7 cellular contexts compared by ENCODE assay signal in genomic region chr19:3096267-3096901, GRCh38. TPM values are rescaled to one million over a fixed set of nuclear protein-coding genes. Genes with fewer than 3 reads are reported as not detected.
DNase-seq lines count a peak whose midpoint lies in the region; ATAC-seq, FAIRE-seq and TF ChIP-seq lines count a peak whose summit lies in the region.

No MANE protein-coding gene starts in this region.

- peaks cover 27% of the 10 kb centered on the region for H3K4me1 Mint-ChIP-seq in HFFc6 (ENCODE audit: low read depth)

- H4K20me1 ChIP-seq in HepG2 (ENCODE audit: insufficient read depth, low read length), result peaks cover 24% of the 10 kb centered on the region

- no peak overlapping the region for H2AFZ ChIP-seq in HepG2 (ENCODE audit: low read length)

- H3K36me3 ChIP-seq in HepG2 (replicated peaks in 1 of 2; ENCODE audit: control insufficient read depth in 1 of 2, insufficient read depth in 2 of 2, low read length in 2 of 2) (no peaks in the 10 kb centered on the region), stomach (no peaks in the 10 kb centered on the region)

- H3K9me3 Mint-ChIP-seq in HFFc6, result no peaks in the 10 kb centered on the region

- ATAC-seq in HepG2, result peak; percentile 10
- ATAC-seq in GM18868 (IDR thresholded peaks at IDR 0.05; ENCODE audit: unreplicated experiment), result no peak

- peak overlapping the region; percentile 93 for H3K27ac ChIP-seq in HepG2 (ENCODE audit: extremely low read length, insufficient read depth, low read length)
- H3K27ac ChIP-seq in stomach, result peak overlapping the region in 4 of 5 donors; percentile 83 to 90 (median 87)

- H3K9me3 ChIP-seq in HepG2 (ENCODE audit: low read length) (no peaks in the 10 kb centered on the region), stomach (no peaks in the 10 kb centered on the region)

- TF ChIP-seq POLR2A in HepG2 (IDR thresholded peaks at IDR 0.05; ENCODE audit: insufficient read depth in 1 of 2, low read depth in 2 of 2, low read length in 2 of 2), result no peak
- TF ChIP-seq POLR2A in stomach (IDR thresholded peaks at IDR 0.05), result no peak

- TF ChIP-seq RAD21 in HepG2 (CRISPR knock-in tag; IDR thresholded peaks at IDR 0.05), result no peak

- in situ Hi-C loops in astrocyte of the spinal cord (cut with HindIII; ENCODE audit: low sequenced_read_pairs), result no loop called here
- in situ Hi-C loops in HepG2 (cut with HindIII; ENCODE audit: extremely low pct_ligation_motif_present, low pct_unique_long_range_greater_than_20kb), result no loop called here

- no peaks in the 10 kb centered on the region for H3K27me3 ChIP-seq in HepG2 (ENCODE audit: control insufficient read depth in 1 of 2, insufficient read depth in 2 of 2, low read length in 2 of 2)
- H3K27me3 ChIP-seq in stomach, result peaks cover 0 to 33% (median 0%) of the 10 kb centered on the region in 3 donors

- H3K36me3 Mint-ChIP-seq in HFFc6 (ENCODE audit: low read depth), result no peaks in the 10 kb centered on the region

- peak overlapping the region; percentile 97 for H3K4me2 ChIP-seq in HepG2 (ENCODE audit: low read depth, low read length)

- TF ChIP-seq EP300 in HepG2 (IDR thresholded peaks at IDR 0.05; ENCODE audit: low read depth in 2 of 2, low read length in 2 of 2) (peak in 1 of 2 experiments; percentile 39; a peak in 1 of 4 replicates), HepG2 (CRISPR knock-in tag; IDR thresholded peaks at IDR 0.05; ENCODE audit: borderline replicate concordance) (no peak), stomach (IDR thresholded peaks at IDR 0.05) (no peak)

- peak overlapping the region; percentile 77 for H3K4me3 ChIP-seq in astrocyte of the spinal cord (ENCODE audit: low read depth, low read length)
- peak overlapping the region; percentile 64 to 97 (median 94) for H3K4me3 ChIP-seq in HepG2 (replicated peaks in 1 of 3; ENCODE audit: insufficient read depth in 1 of 3, low read depth in 2 of 3, low read length in 3 of 3)
- peak overlapping the region; percentile 74 to 98 (median 93) for H3K4me3 ChIP-seq in stomach

- DNase-seq in HFFc6 (no peak), astrocyte of the spinal cord (ENCODE audit: low read depth, low spot score) (no peak), HepG2 (ENCODE audit: low spot score) (no peak), stomach (no peak), NOMO-1 treated with DMSO at 0.1 percent for 48 hours (lab: John Stamatoyannopoulos, UW; ENCODE audit: unreplicated experiment) (no peak), HT-29 (ENCODE audit: low spot score) (no peak)

- peak overlapping the region; percentile 95 for H3K4me3 Mint-ChIP-seq in HFFc6

- intact Hi-C loops in HepG2 (cut with micrococcal nuclease; ENCODE audit: unreplicated experiment), result no loop called here
- intact Hi-C loops in stomach (cut with DNase I; ENCODE audit: low total_unique reads), result no loop called here

- peaks cover 65% of the 10 kb centered on the region for H3K79me2 ChIP-seq in HepG2 (ENCODE audit: insufficient read depth, low read length)

- TF ChIP-seq CTCF in HFFc6 (IDR thresholded peaks at IDR 0.05) (no peak), astrocyte of the spinal cord (IDR thresholded peaks at IDR 0.05; ENCODE audit: low read depth, low read length) (no peak), HepG2 (CRISPR knock-in tag; IDR thresholded peaks at IDR 0.05) (no peak; the same call in 1 of the 2 replicates), stomach (IDR thresholded peaks at IDR 0.05) (no peak)

- peak overlapping the region; percentile 94 for H3K9ac ChIP-seq in HepG2 (ENCODE audit: insufficient read depth, low read depth, low read length)

- no peak for FAIRE-seq in HepG2 (lab: Jason Lieb, UNC)

- POLR2A ChIA-PET in HepG2 (lab: Yijun Ruan, JAX), result interaction anchor here (0.7 to 2.2 kb wide), 15 partner anchors 8 to 229 kb away, joined by 3 to 19 read pairs (median 4); partner anchors contain the start of genes NCLN and ZNF556

- peak overlapping the region; percentile 21; the same call in 1 of the 2 replicates for H3K27ac Mint-ChIP-seq in HFFc6

- 1% methylated on average over 14 of the region's 25 CpGs for WGBS in HepG2 (ENCODE audit: low lambda C conversion rate)
- WGBS in stomach, 5 donors, result 23 to 43% (median 35%) methylated on average over 18 to 25 of the region's 25 CpGs

- H3K4me1 ChIP-seq in HepG2 (ENCODE audit: insufficient read depth, low read length) (peaks cover 23% of the 10 kb centered on the region), stomach (peaks cover 52 to 70% (median 67%) of the 10 kb centered on the region in 4 donors)

- BruUV-seq in HepG2 (replicated peaks; lab: Mats Ljungman, UMichigan), result TSS peak; percentile 68

- no peaks in the 10 kb centered on the region for H3K27me3 Mint-ChIP-seq in HFFc6 (ENCODE audit: insufficient read depth)

- CTCF ChIA-PET in HepG2 (lab: Yijun Ruan, JAX; ENCODE audit: low intra/inter-chr PET ratio, low total read pairs), result no interaction called here

RNA-seq across cellular contexts. Expression of gene GNA11, which starts 2.2 kb away (rescaled TPM):
- 10 to 100 TPM; 72.0 to 86.0 (median 77.6) TPM for total RNA-seq in HFFc6 (2021; fragmentation: NEBNext Ultra II Directional; extraction: Animal tissue kit (Norgen Biotek cat#: 25700))
- total RNA-seq in HepG2 (2016; rRNA removed; fragmentation: Illumina TruSeq; extraction: Trizol), result 18.8 and 26.8 TPM in 2 replicates
- 4.5 and 5.5 TPM in 2 replicates for total RNA-seq in HepG2 (2016; cell fraction: cytosol; rRNA removed; fragmentation: Illumina TruSeq; extraction: Trizol; ENCODE audit: low read depth)
- total RNA-seq in HepG2 (2016; cell fraction: insoluble cytoplasmic fraction; rRNA removed; fragmentation: Illumina TruSeq; extraction: Trizol), result 16.2 and 28.2 TPM in 2 replicates
- 20.2 and 20.3 TPM in 2 replicates for total RNA-seq in HepG2 (2016; cell fraction: membrane; rRNA removed; fragmentation: Illumina TruSeq; extraction: Trizol)
- 13.2 and 15.8 TPM in 2 replicates for total RNA-seq in HepG2 (2016; cell fraction: nucleus; rRNA removed; fragmentation: Illumina TruSeq; extraction: Trizol)
- polyA plus RNA-seq in HepG2 (2011; rRNA removed), result 16.0 and 16.8 TPM in 2 replicates
- polyA plus RNA-seq in HepG2 (2011; cell fraction: cytosol; rRNA removed), result 18.0 and 19.4 TPM in 2 replicates
- polyA plus RNA-seq in HepG2 (2011; cell fraction: nucleus; rRNA removed), result 24.5 and 30.8 TPM in 2 replicates
- 21.5 and 25.5 TPM in 2 replicates for polyA plus RNA-seq in HepG2 (2012)
- 4.2 and 4.6 TPM in 2 replicates for polyA plus RNA-seq in HepG2 (2016; cell fraction: cytosol; fragmentation: Illumina TruSeq; extraction: Trizol; ENCODE audit: low read depth)
- polyA plus RNA-seq in HepG2 (2016; cell fraction: insoluble cytoplasmic fraction; fragmentation: Illumina TruSeq; extraction: Trizol; ENCODE audit: low read depth), result 25.9 and 33.9 TPM in 2 replicates
- polyA plus RNA-seq in HepG2 (2016; cell fraction: membrane; fragmentation: Illumina TruSeq; extraction: Trizol; ENCODE audit: low read depth), result 14.1 and 15.9 TPM in 2 replicates
- polyA plus RNA-seq in HepG2 (2016; cell fraction: nucleus; fragmentation: Illumina TruSeq; extraction: Trizol; ENCODE audit: insufficient read depth, low read depth), result 31.1 and 31.9 TPM in 2 replicates
- 36.6 and 52.6 TPM in 2 replicates for polyA minus RNA-seq in HepG2 (2011; rRNA and poly(A)+ RNA removed; ENCODE audit: low replicate concordance)
- polyA minus RNA-seq in HepG2 (2011; cell fraction: cytosol; rRNA and poly(A)+ RNA removed), result 10.8 and 16.8 TPM in 2 replicates
- 6.7 and 7.1 TPM in 2 replicates for polyA minus RNA-seq in HepG2 (2011; cell fraction: nucleus; rRNA and poly(A)+ RNA removed)
- total RNA-seq in stomach, result 100 to 1,000 TPM in 1 of 5 donors, 10 to 100 TPM in 4; 40.6 to 204 (median 63.4) TPM
- polyA plus RNA-seq in stomach, result 10 to 100 TPM; 18.9 to 31.3 (median 25.5) TPM
- 54.1 and 68.2 TPM in 2 replicates for total RNA-seq in HT-29 (2014; rRNA removed; shearing (Covaris generic))

RNA-seq across cellular contexts. Expression of gene TLE5, which starts 34.1 kb away (rescaled TPM):
- 100 to 1,000 TPM; 332 to 383 (median 356) TPM for total RNA-seq in HFFc6 (2021; fragmentation: NEBNext Ultra II Directional; extraction: Animal tissue kit (Norgen Biotek cat#: 25700))
- total RNA-seq in HepG2 (2016; rRNA removed; fragmentation: Illumina TruSeq; extraction: Trizol) (51.6 and 62.8 TPM in 2 replicates), stomach (100 to 1,000 TPM; 126 to 386 (median 264) TPM)
- total RNA-seq in HepG2 (2016; cell fraction: cytosol; rRNA removed; fragmentation: Illumina TruSeq; extraction: Trizol; ENCODE audit: low read depth), result 148 and 187 TPM in 2 replicates
- total RNA-seq in HepG2 (2016; cell fraction: insoluble cytoplasmic fraction; rRNA removed; fragmentation: Illumina TruSeq; extraction: Trizol), result 41.9 and 63.2 TPM in 2 replicates
- total RNA-seq in HepG2 (2016; cell fraction: membrane; rRNA removed; fragmentation: Illumina TruSeq; extraction: Trizol), result 155 and 189 TPM in 2 replicates
- total RNA-seq in HepG2 (2016; cell fraction: nucleus; rRNA removed; fragmentation: Illumina TruSeq; extraction: Trizol), result 29.0 and 32.6 TPM in 2 replicates
- polyA plus RNA-seq in HepG2 (2011; rRNA removed) (189 and 246 TPM in 2 replicates), stomach (100 to 1,000 TPM; 470 to 688 (median 669) TPM)
- polyA plus RNA-seq in HepG2 (2011; cell fraction: cytosol; rRNA removed), result 170 and 253 TPM in 2 replicates
- polyA plus RNA-seq in HepG2 (2011; cell fraction: nucleus; rRNA removed), result 312 and 359 TPM in 2 replicates
- 157 and 182 TPM in 2 replicates for polyA plus RNA-seq in HepG2 (2012)
- polyA plus RNA-seq in HepG2 (2016; cell fraction: cytosol; fragmentation: Illumina TruSeq; extraction: Trizol; ENCODE audit: low read depth), result 365 and 380 TPM in 2 replicates
- polyA plus RNA-seq in HepG2 (2016; cell fraction: insoluble cytoplasmic fraction; fragmentation: Illumina TruSeq; extraction: Trizol; ENCODE audit: low read depth), result 90.9 and 108 TPM in 2 replicates
- 308 and 330 TPM in 2 replicates for polyA plus RNA-seq in HepG2 (2016; cell fraction: membrane; fragmentation: Illumina TruSeq; extraction: Trizol; ENCODE audit: low read depth)
- 105 and 117 TPM in 2 replicates for polyA plus RNA-seq in HepG2 (2016; cell fraction: nucleus; fragmentation: Illumina TruSeq; extraction: Trizol; ENCODE audit: insufficient read depth, low read depth)
- 213 and 462 TPM in 2 replicates for polyA minus RNA-seq in HepG2 (2011; rRNA and poly(A)+ RNA removed; ENCODE audit: low replicate concordance)
- 159 and 180 TPM in 2 replicates for polyA minus RNA-seq in HepG2 (2011; cell fraction: cytosol; rRNA and poly(A)+ RNA removed)
- 36.2 and 46.2 TPM in 2 replicates for polyA minus RNA-seq in HepG2 (2011; cell fraction: nucleus; rRNA and poly(A)+ RNA removed)
- total RNA-seq in HT-29 (2014; rRNA removed; shearing (Covaris generic)), result 356 and 359 TPM in 2 replicates

RNA-seq across cellular contexts. Expression of gene GNA15, which starts 39.4 kb away (rescaled TPM):
- total RNA-seq in HFFc6 (2021; fragmentation: NEBNext Ultra II Directional; extraction: Animal tissue kit (Norgen Biotek cat#: 25700)), result not detected
- total RNA-seq in HepG2 (2016; rRNA removed; fragmentation: Illumina TruSeq; extraction: Trizol), result not detected in 2 replicates
- total RNA-seq in HepG2 (2016; cell fraction: cytosol; rRNA removed; fragmentation: Illumina TruSeq; extraction: Trizol; ENCODE audit: low read depth), result not detected in 2 replicates
- not detected in 2 replicates for total RNA-seq in HepG2 (2016; cell fraction: insoluble cytoplasmic fraction; rRNA removed; fragmentation: Illumina TruSeq; extraction: Trizol)
- not detected in 2 replicates for total RNA-seq in HepG2 (2016; cell fraction: membrane; rRNA removed; fragmentation: Illumina TruSeq; extraction: Trizol)
- total RNA-seq in HepG2 (2016; cell fraction: nucleus; rRNA removed; fragmentation: Illumina TruSeq; extraction: Trizol), result not detected in 2 replicates
- polyA plus RNA-seq in HepG2 (2011; rRNA removed), result not detected in 2 replicates
- 0.04 TPM in 1 of 2 replicates, not detected in the other for polyA plus RNA-seq in HepG2 (2011; cell fraction: cytosol; rRNA removed)
- polyA plus RNA-seq in HepG2 (2011; cell fraction: nucleus; rRNA removed), result not detected in 2 replicates
- not detected in 2 replicates for polyA plus RNA-seq in HepG2 (2012)
- not detected in 2 replicates for polyA plus RNA-seq in HepG2 (2016; cell fraction: cytosol; fragmentation: Illumina TruSeq; extraction: Trizol; ENCODE audit: low read depth)
- polyA plus RNA-seq in HepG2 (2016; cell fraction: insoluble cytoplasmic fraction; fragmentation: Illumina TruSeq; extraction: Trizol; ENCODE audit: low read depth), result not detected in 2 replicates
- polyA plus RNA-seq in HepG2 (2016; cell fraction: membrane; fragmentation: Illumina TruSeq; extraction: Trizol; ENCODE audit: low read depth), result 0.08 TPM in 1 of 2 replicates, not detected in the other
- 0.22 TPM in 1 of 2 replicates, not detected in the other for polyA plus RNA-seq in HepG2 (2016; cell fraction: nucleus; fragmentation: Illumina TruSeq; extraction: Trizol; ENCODE audit: insufficient read depth, low read depth)
- 0.10 and 0.61 TPM in 2 replicates for polyA minus RNA-seq in HepG2 (2011; rRNA and poly(A)+ RNA removed; ENCODE audit: low replicate concordance)
- polyA minus RNA-seq in HepG2 (2011; cell fraction: cytosol; rRNA and poly(A)+ RNA removed), result not detected in 2 replicates
- polyA minus RNA-seq in HepG2 (2011; cell fraction: nucleus; rRNA and poly(A)+ RNA removed), result not detected in 2 replicates
- 1 to 10 TPM in 2 of 5 donors, under 1 TPM in 1, not detected in 2; 0.45 to 4.8 (median 4.5) TPM for total RNA-seq in stomach
- 10 to 100 TPM in 1 of 3 donors, 1 to 10 TPM in 2; 4.9 to 15.1 (median 7.8) TPM for polyA plus RNA-seq in stomach
- 15.9 and 20.0 TPM in 2 replicates for total RNA-seq in HT-29 (2014; rRNA removed; shearing (Covaris generic))
